ENCODE assay signal across 9 cellular contexts in genomic region chr12:120847392-120848157, GRCh38. TPM values are rescaled to one million over a fixed set of nuclear protein-coding genes. Genes with fewer than 3 reads are reported as not detected.
DNase-seq lines count a peak whose midpoint lies in the region; ATAC-seq and TF ChIP-seq lines count a peak whose summit lies in the region.
"Had no signal": no experiment of that assay in that cellular context is flagged by ENCODE, and none has a peak within 500 bp of the region (broad histone marks: within the 10 kb centered on the region; RNA-seq: fewer than 3 reads in every experiment).

No MANE protein-coding gene starts in this region.

- TF ChIP-seq EP300 in transverse colon (IDR thresholded peaks at IDR 0.05; ENCODE audit: low read depth) = no peak

- no peak for TF ChIP-seq CTCF in transverse colon (IDR thresholded peaks at IDR 0.05)

- peak; percentile 15 for ATAC-seq in activated naive CD8-positive, alpha-beta T cell treated with anti-CD3 and anti-CD28 coated beads, Interleukin-2, amount 50 U/mL, for 24 hours
- ATAC-seq in HG03066 (IDR thresholded peaks at IDR 0.05; ENCODE audit: low read depth, unreplicated experiment) (peak; percentile 53), T-helper 17 cell (no peak)

- no peak for DNase-seq in activated naive CD8-positive, alpha-beta T cell treated with anti-CD3 and anti-CD28 coated beads, Interleukin-2, amount 50 U/mL, for 24 hours
- no peak for DNase-seq in activated naive CD8-positive, alpha-beta T cell treated with anti-CD3 and anti-CD28 coated beads for 36 hours
- no peak for DNase-seq in T-helper 17 cell
- DNase-seq in transverse colon = peak; percentile 18
- no peak for DNase-seq in NCI-H187 treated with DMSO at 0.1 percent for 48 hours (lab: John Stamatoyannopoulos, UW)
- no peak for DNase-seq in activated gamma-delta T cell (lab: John Stamatoyannopoulos, UW)
- DNase-seq in activated CD8-positive, alpha-beta memory T cell treated with anti-CD3 and anti-CD28 coated beads, Interleukin-2, amount 50 U/mL, for 48 hours = no peak
- DNase-seq: H7 had no signal

- in situ Hi-C loops in transverse colon (cut with MboI; ENCODE audit: low pct_ligation_motif_present in 1 of 4, low pct_unique_long_range_greater_than_20kb in 1 of 4, low sequenced_read_pairs in 3 of 4) = no loop called here

- TF ChIP-seq POLR2A in transverse colon (IDR thresholded peaks at IDR 0.05) = no peak

- 36 to 40% methylated on average over 1 to 7 of the region's 7 CpGs for WGBS in transverse colon (ENCODE audit: low coverage in 1 of 2), 2 donors

- peaks cover 0 to 65% (median 31%) of the 10 kb centered on the region in 4 donors for H3K4me1 ChIP-seq in transverse colon

- H3K27me3 Mint-ChIP-seq in activated naive CD8-positive, alpha-beta T cell treated with anti-CD3 and anti-CD28 coated beads, Interleukin-2, amount 50 U/mL, for 24 hours = no peaks in the 10 kb centered on the region
- no peaks in the 10 kb centered on the region for H3K27me3 Mint-ChIP-seq in activated naive CD8-positive, alpha-beta T cell treated with anti-CD3 and anti-CD28 coated beads for 36 hours
- no peaks in the 10 kb centered on the region for H3K27me3 Mint-ChIP-seq in T-helper 17 cell

- H3K4me3 Mint-ChIP-seq in activated naive CD8-positive, alpha-beta T cell treated with anti-CD3 and anti-CD28 coated beads, Interleukin-2, amount 50 U/mL, for 24 hours = no peak overlapping the region
- H3K4me3 Mint-ChIP-seq in activated naive CD8-positive, alpha-beta T cell treated with anti-CD3 and anti-CD28 coated beads for 36 hours = no peak overlapping the region
- no peak overlapping the region for H3K4me3 Mint-ChIP-seq in T-helper 17 cell

- no peaks in the 10 kb centered on the region for H3K27me3 ChIP-seq in transverse colon

- no peaks in the 10 kb centered on the region for H3K9me3 ChIP-seq in T-helper 17 cell (ENCODE audit: control insufficient read depth, low read length, poor library complexity, severe bottlenecking)
- H3K9me3 ChIP-seq in transverse colon = no peaks in the 10 kb centered on the region

- H3K27ac ChIP-seq in transverse colon = no peak overlapping the region

- H3K4me1 Mint-ChIP-seq in activated naive CD8-positive, alpha-beta T cell treated with anti-CD3 and anti-CD28 coated beads, Interleukin-2, amount 50 U/mL, for 24 hours = peaks cover 75% of the 10 kb centered on the region
- H3K4me1 Mint-ChIP-seq in activated naive CD8-positive, alpha-beta T cell treated with anti-CD3 and anti-CD28 coated beads for 36 hours = peaks cover 64% of the 10 kb centered on the region
- H3K4me1 Mint-ChIP-seq in T-helper 17 cell = peaks cover 42% of the 10 kb centered on the region

- H3K36me3 Mint-ChIP-seq in activated naive CD8-positive, alpha-beta T cell treated with anti-CD3 and anti-CD28 coated beads, Interleukin-2, amount 50 U/mL, for 24 hours (ENCODE audit: low read depth) = no peaks in the 10 kb centered on the region
- H3K36me3 Mint-ChIP-seq in activated naive CD8-positive, alpha-beta T cell treated with anti-CD3 and anti-CD28 coated beads for 36 hours = peaks cover 6% of the 10 kb centered on the region
- H3K36me3 Mint-ChIP-seq in T-helper 17 cell (ENCODE audit: low read depth) = no peaks in the 10 kb centered on the region

- no peaks in the 10 kb centered on the region for H3K9me3 Mint-ChIP-seq in activated naive CD8-positive, alpha-beta T cell treated with anti-CD3 and anti-CD28 coated beads, Interleukin-2, amount 50 U/mL, for 24 hours
- no peaks in the 10 kb centered on the region for H3K9me3 Mint-ChIP-seq in activated naive CD8-positive, alpha-beta T cell treated with anti-CD3 and anti-CD28 coated beads for 36 hours

- H3K27ac Mint-ChIP-seq in activated naive CD8-positive, alpha-beta T cell treated with anti-CD3 and anti-CD28 coated beads, Interleukin-2, amount 50 U/mL, for 24 hours = peak overlapping the region; percentile 36
- no peak overlapping the region for H3K27ac Mint-ChIP-seq in activated naive CD8-positive, alpha-beta T cell treated with anti-CD3 and anti-CD28 coated beads for 36 hours
- H3K27ac Mint-ChIP-seq in T-helper 17 cell = peak overlapping the region; percentile 41

- intact Hi-C loops in transverse colon (cut with DNase I; ENCODE audit: low total_unique reads) = no loop called here

- H3K4me3 ChIP-seq in transverse colon = no peak overlapping the region

- H3K36me3 ChIP-seq in transverse colon = no peaks in the 10 kb centered on the region

RNA-seq across cellular contexts. Expression of gene SPPL3, which starts 56.6 kb away (rescaled TPM):
- total RNA-seq in activated naive CD8-positive, alpha-beta T cell treated with anti-CD3 and anti-CD28 coated beads for 36 hours = 10 to 100 TPM; 24.7 to 27.6 TPM
- total RNA-seq in T-helper 17 cell (10 to 100 TPM; 44.6 to 60.7 TPM), transverse colon (10 to 100 TPM; 34.7 to 45.4 (median 41.6) TPM)
